Comparison of ENCODE assay signal across 16 cellular contexts in the genomic region with DNA sequence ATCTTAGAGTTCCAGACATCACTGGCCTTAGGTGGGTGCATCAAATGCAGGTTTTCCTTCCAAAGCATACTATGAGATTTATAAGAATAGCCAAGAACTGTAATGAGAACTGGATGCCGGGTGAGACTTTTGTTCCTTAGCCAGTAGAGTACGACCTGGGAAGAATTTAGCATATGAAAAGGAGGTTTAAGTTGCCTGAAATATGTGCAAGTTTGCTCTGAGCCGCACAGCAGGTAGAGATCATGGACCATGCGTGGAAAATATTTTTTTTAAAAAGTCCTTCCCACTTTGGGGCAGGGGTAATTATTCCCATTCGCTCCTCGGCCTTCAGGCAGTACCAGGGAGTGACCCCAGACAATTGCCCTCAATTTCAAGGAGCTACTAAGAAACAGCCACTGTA. TPM values are rescaled to one million over a fixed set of nuclear protein-coding genes. Genes with fewer than 3 reads are reported as not detected.
DNase-seq lines count a peak whose midpoint lies in the region; FAIRE-seq and TF ChIP-seq lines count a peak whose summit lies in the region.
"Had no signal": no experiment of that assay in that cellular context is flagged by ENCODE, and none has a peak within 500 bp of the region (broad histone marks: within the 10 kb centered on the region; RNA-seq: fewer than 3 reads in every experiment).

No MANE protein-coding gene starts in this region.

- TF ChIP-seq CTCF in Loucy (conservative IDR thresholded peaks at IDR 0.05; ENCODE audit: low read length), result no peak

- no peak overlapping the region for H3K14ac ChIP-seq in neuronal stem cell (ENCODE audit: low read length)

- H3K4me3 ChIP-seq in Loucy (ENCODE audit: low read length, poor library complexity, severe bottlenecking) (no peak overlapping the region), iPS DF 6.9 (ENCODE audit: low read length) (no peak overlapping the region), neuronal stem cell (ENCODE audit: low read length in 2 of 2) (no peak overlapping the region)
- H3K4me3 ChIP-seq: SK-N-MC had no signal

- H3K36me3 ChIP-seq in Loucy (ENCODE audit: insufficient read depth, low read length), result no peaks in the 10 kb centered on the region
- no peaks in the 10 kb centered on the region for H3K36me3 ChIP-seq in iPS DF 6.9 (ENCODE audit: control insufficient read depth, insufficient read depth, low read length)
- no peaks in the 10 kb centered on the region for H3K36me3 ChIP-seq in neuronal stem cell (replicated peaks in 1 of 2; ENCODE audit: control insufficient read depth in 2 of 2, insufficient read depth in 2 of 2, low read length in 2 of 2)

- no peak overlapping the region for H3K23ac ChIP-seq in neuronal stem cell (ENCODE audit: low read depth, low read length, poor library complexity)

- WGBS in iPS DF 6.9 (ENCODE audit: insufficient coverage, insufficient read length), result no CpG with 5 or more reads among the region's 6 CpGs
- WGBS in neuronal stem cell (ENCODE audit: extremely low coverage in 2 of 2, insufficient read length in 2 of 2, insufficient replicate concordance in 1 of 2), 2 donors, result no CpG with 5 or more reads among the region's 6 CpGs

- H3K4me1 ChIP-seq in Loucy (ENCODE audit: insufficient read depth, low read length, poor library complexity, severe bottlenecking) (peaks cover 15% of the 10 kb centered on the region), iPS DF 6.9 (ENCODE audit: control insufficient read depth, insufficient read depth, low read length) (peaks cover 6% of the 10 kb centered on the region), neuronal stem cell (ENCODE audit: control insufficient read depth in 2 of 2, insufficient read depth in 1 of 2, low read depth in 1 of 2, low read length in 2 of 2) (peaks cover 3 to 7% of the 10 kb centered on the region in 2 donors)

- no peak overlapping the region for H2BK12ac ChIP-seq in neuronal stem cell (ENCODE audit: low read length)

- no peaks in the 10 kb centered on the region for H3K9me2 ChIP-seq in Loucy (replicated peaks; ENCODE audit: low read depth, low read length)

- H4K20me1 ChIP-seq in Loucy (ENCODE audit: insufficient read depth, low read length, poor library complexity, severe bottlenecking), result no peaks in the 10 kb centered on the region

- H2AFZ ChIP-seq in Loucy (ENCODE audit: low read length), result 0 out of 2 replicates have a peak overlapping the region, but pooled peaks have one; percentile 46
- H2AFZ ChIP-seq in neuronal stem cell (ENCODE audit: low read length), result peak overlapping the region; percentile 21

- no peak overlapping the region for H2AK5ac ChIP-seq in neuronal stem cell (ENCODE audit: low read depth, low read length)

- no peaks in the 10 kb centered on the region for H3K79me2 ChIP-seq in Loucy (ENCODE audit: insufficient read depth, low read length)

- no peaks in the 10 kb centered on the region; the same call in 1 of the 2 replicates for H3F3A ChIP-seq in Loucy (ENCODE audit: low read depth)

- H3K79me1 ChIP-seq in neuronal stem cell (ENCODE audit: low read depth, low read length), result no peaks in the 10 kb centered on the region

- DNase-seq in GDM1 (lab: John Stamatoyannopoulos, UW) (peak; percentile 2), iPS DF 6.9 (ENCODE audit: low read depth, low spot score) (no peak), neuronal stem cell (ENCODE audit: low spot score) (no peak), H4 (ENCODE audit: low spot score) (no peak), urothelium cell line (ENCODE audit: low spot score) (no peak), COLO668 (lab: John Stamatoyannopoulos, UW; ENCODE audit: unreplicated experiment) (no peak)
- DNase-seq: KG1, NCI-H1048, NCI-H1436 treated with DMSO at 0.1 percent for 48 hours, NCI-H2029 treated with DMSO at 0.1 percent for 48 hours, Right ventricle myocardium superior had no signal

- H3K9ac ChIP-seq in Loucy (ENCODE audit: low read depth, low read length, poor library complexity, severe bottlenecking) (no peak overlapping the region), neuronal stem cell (ENCODE audit: low read depth, low read length, poor library complexity) (no peak overlapping the region)

- no peak overlapping the region for H4K91ac ChIP-seq in neuronal stem cell (ENCODE audit: low read depth, low read length, poor library complexity)

- no peak overlapping the region for H2BK120ac ChIP-seq in neuronal stem cell (ENCODE audit: low read depth, low read length)

- H3K4ac ChIP-seq in neuronal stem cell (ENCODE audit: low read length), result no peak overlapping the region

- no peak overlapping the region for H3K18ac ChIP-seq in neuronal stem cell (ENCODE audit: low read length)

- H3K4me2 ChIP-seq in Loucy (ENCODE audit: low read depth, low read length, poor library complexity, severe bottlenecking) (peak overlapping the region; percentile 46), neuronal stem cell (ENCODE audit: insufficient read depth, low read length, poor library complexity, severe bottlenecking) (no peak overlapping the region)

- H3K27ac ChIP-seq in iPS DF 6.9 (ENCODE audit: low read length), result peak overlapping the region; percentile 69
- H3K27ac ChIP-seq in neuronal stem cell (replicated peaks; ENCODE audit: low read length), result no peak overlapping the region
- H3K27ac ChIP-seq: C4-2B, SK-N-MC had no signal

- no peak for FAIRE-seq in urothelium cell line (lab: Jason Lieb, UNC)
- FAIRE-seq: HepG2, RCC 7860 had no signal

- H4K8ac ChIP-seq in neuronal stem cell (ENCODE audit: low read depth, low read length), result no peak overlapping the region

- H3K27me3 ChIP-seq in Loucy (ENCODE audit: insufficient read depth, low read length, poor library complexity, severe bottlenecking), result no peaks in the 10 kb centered on the region
- no peaks in the 10 kb centered on the region for H3K27me3 ChIP-seq in iPS DF 6.9 (ENCODE audit: control insufficient read depth, insufficient read depth, low read length)
- H3K27me3 ChIP-seq in neuronal stem cell (ENCODE audit: control insufficient read depth in 3 of 3, insufficient read depth in 3 of 3, low read depth in 1 of 3, low read length in 3 of 3), result no peaks in the 10 kb centered on the region

- no peaks in the 10 kb centered on the region for H3K9me3 ChIP-seq in Loucy (ENCODE audit: insufficient read depth, low read depth, low read length)
- no peaks in the 10 kb centered on the region for H3K9me3 ChIP-seq in iPS DF 6.9 (ENCODE audit: control insufficient read depth, insufficient read depth, low read length)
- H3K9me3 ChIP-seq in neuronal stem cell (replicated peaks in 1 of 2; ENCODE audit: control insufficient read depth in 2 of 2, insufficient read depth in 1 of 2, low read depth in 1 of 2, low read length in 2 of 2), result no peaks in the 10 kb centered on the region

- H2BK15ac ChIP-seq in neuronal stem cell (ENCODE audit: low read length), result no peak overlapping the region

- H2BK5ac ChIP-seq in neuronal stem cell (ENCODE audit: low read length), result no peak overlapping the region

RNA-seq across cellular contexts. Expression of gene PHC1, which starts 7.5 kb away (rescaled TPM):
- 89.4 TPM for polyA plus RNA-seq in neuronal stem cell (2013, experiment 1 of 2)
- 89.7 TPM for polyA plus RNA-seq in neuronal stem cell (2013, experiment 2 of 2)
- total RNA-seq in H4 (2014; rRNA removed; shearing (Covaris generic)), result 20.9 and 27.1 TPM in 2 replicates

RNA-seq across cellular contexts. Expression of gene M6PR, which starts 42.7 kb away (rescaled TPM):
- polyA plus RNA-seq in neuronal stem cell (2013, experiment 1 of 2), result 91.4 TPM
- polyA plus RNA-seq in neuronal stem cell (2013, experiment 2 of 2), result 95.0 TPM
- 193 and 245 TPM in 2 replicates for total RNA-seq in H4 (2014; rRNA removed; shearing (Covaris generic))
